32 cellular contexts compared by ENCODE assay signal in genomic region chr7:15867441-15867840, GRCh38.
"Had no signal": no experiment of that assay in that cellular context is flagged by ENCODE, and none has a peak within 500 bp of the region (broad histone marks: within the 10 kb centered on the region; RNA-seq: fewer than 3 reads in every experiment).

No MANE protein-coding gene starts in this region.

- H3K9me3 ChIP-seq: MG63 had no signal

- H3K27me3 ChIP-seq: MG63 had no signal

- H3K36me3 ChIP-seq: MG63 had no signal

- DNase-seq: Karpas-422, Kasumi-1, MG63, MM.1S, MV-4-11, NCI-H1048, NCI-H1092, NCI-H1105, NCI-H1105 treated with DMSO at 0.1 percent for 48 hours, NCI-H1417, NCI-H1417 treated with DMSO at 0.1 percent for 48 hours, NCI-H1436, NCI-H1436 treated with DMSO at 0.1 percent for 48 hours, NCI-H146, NCI-H1694, NCI-H1694 treated with DMSO at 0.1 percent for 48 hours, NCI-H187, NCI-H187 treated with DMSO at 0.1 percent for 48 hours, NCI-H1930, NCI-H2029, NCI-H2029 treated with DMSO at 0.1 percent for 48 hours, NCI-H2081 treated with DMSO at 0.1 percent for 48 hours, NCI-H2107, NCI-H2171, NCI-H2171 treated with DMSO at 0.1 percent for 48 hours, NCI-H2227 treated with DMSO at 0.1 percent for 48 hours, NCI-H226, NCI-H345, NCI-H446, NCI-H446 treated with DMSO at 0.1 percent for 48 hours, NCI-H510A, NCI-H510A treated with DMSO at 0.1 percent for 48 hours had no signal

- H3K4me3 ChIP-seq: MG63 had no signal
